8 cellular contexts compared by ENCODE assay signal in the genomic region with DNA sequence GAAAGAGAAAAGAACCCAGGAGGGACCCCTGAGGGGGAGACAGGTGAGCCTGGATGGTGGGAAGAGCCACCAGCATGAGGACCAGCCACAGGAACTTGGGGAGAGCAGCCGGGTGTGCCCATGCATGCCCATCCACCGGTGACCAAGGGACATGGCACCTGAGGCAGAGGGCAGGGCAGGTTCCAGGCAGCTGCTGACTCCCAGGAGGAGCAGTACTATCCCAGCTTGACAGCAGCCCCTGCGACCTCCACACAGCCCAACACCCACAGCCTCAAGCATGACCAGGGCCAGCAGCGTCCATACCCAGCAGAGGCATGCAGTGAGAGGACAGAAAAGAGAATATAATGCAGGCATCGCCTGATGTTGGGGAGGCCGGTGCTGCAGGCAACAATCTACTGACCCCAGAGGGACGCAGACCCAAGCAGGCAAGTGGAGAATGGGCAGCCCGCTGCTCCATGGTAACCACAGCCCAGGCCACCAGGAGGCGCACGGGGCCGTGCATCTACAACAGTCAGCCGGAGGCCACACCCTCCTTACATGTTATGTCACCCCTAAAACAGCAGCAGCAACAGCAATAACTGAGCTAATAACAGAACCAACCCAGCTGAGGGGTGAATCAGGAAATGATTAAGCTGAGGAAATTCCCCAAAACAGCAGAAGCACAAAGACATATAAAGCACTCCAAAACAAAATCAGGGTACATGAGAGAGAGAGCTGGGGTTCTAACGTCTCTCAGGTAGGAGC. TPM values are rescaled to one million over a fixed set of nuclear protein-coding genes. Genes with fewer than 3 reads are reported as not detected.
A peak's percentile ranks its signal among the peaks of the same experiment; 100 is the strongest.
DNase-seq lines count a peak whose midpoint lies in the region; ATAC-seq and TF ChIP-seq lines count a peak whose summit lies in the region.

No MANE protein-coding gene starts in this region.

- H3K4me3 ChIP-seq in HL-60 (replicated peaks; ENCODE audit: insufficient read depth, low read length) = no peak overlapping the region

- no TSS peak for BruUV-seq in Calu3 (replicated peaks; lab: Mats Ljungman, UMichigan)

- H3K36me3 Mint-ChIP-seq in Calu3 (ENCODE audit: insufficient read depth, unreplicated experiment) = peaks cover 21% of the 10 kb centered on the region
- H3K36me3 Mint-ChIP-seq in activated naive CD8-positive, alpha-beta T cell treated with anti-CD3 and anti-CD28 coated beads, Interleukin-2, amount 50 U/mL, for 24 hours (ENCODE audit: low read depth) = no peaks in the 10 kb centered on the region

- DNase-seq in Calu3 (peak; percentile 90), HL-60 (ENCODE audit: low read depth in 1 of 2, low spot score in 1 of 2) (peak; percentile 43 to 87), T-helper 1 cell (peak; percentile 60 to 83 (median 76)), left ventricle myocardium superior (peak; percentile 91), sciatic nerve (ENCODE audit: low spot score) (peak; percentile 86), NCI-H345 treated with DMSO at 0.1 percent for 48 hours (lab: John Stamatoyannopoulos, UW; ENCODE audit: unreplicated experiment) (no peak)
- DNase-seq in activated naive CD8-positive, alpha-beta T cell treated with anti-CD3 and anti-CD28 coated beads, Interleukin-2, amount 50 U/mL, for 24 hours = peak; percentile 84

- no peaks in the 10 kb centered on the region for H3K27me3 ChIP-seq in HL-60 (ENCODE audit: insufficient read depth, poor library complexity, severe bottlenecking)

- H3K27me3 Mint-ChIP-seq in Calu3 (ENCODE audit: unreplicated experiment) = no peaks in the 10 kb centered on the region
- H3K27me3 Mint-ChIP-seq in activated naive CD8-positive, alpha-beta T cell treated with anti-CD3 and anti-CD28 coated beads, Interleukin-2, amount 50 U/mL, for 24 hours = no peaks in the 10 kb centered on the region

- H3K4me3 Mint-ChIP-seq in Calu3 (ENCODE audit: low read depth, unreplicated experiment) = no peak overlapping the region
- peak overlapping the region; percentile 24 for H3K4me3 Mint-ChIP-seq in activated naive CD8-positive, alpha-beta T cell treated with anti-CD3 and anti-CD28 coated beads, Interleukin-2, amount 50 U/mL, for 24 hours

- H3K27ac ChIP-seq in HL-60 (replicated peaks) = no peak overlapping the region

- ATAC-seq in GM21367 (IDR thresholded peaks at IDR 0.05; ENCODE audit: unreplicated experiment) (peak; percentile 86), left ventricle myocardium superior (peak; percentile 96), sciatic nerve (peak; percentile 94)
- peak; percentile 95 for ATAC-seq in activated naive CD8-positive, alpha-beta T cell treated with anti-CD3 and anti-CD28 coated beads, Interleukin-2, amount 50 U/mL, for 24 hours

- peak overlapping the region; percentile 20 for H3K27ac Mint-ChIP-seq in Calu3 (ENCODE audit: unreplicated experiment)
- peak overlapping the region; percentile 25 for H3K27ac Mint-ChIP-seq in activated naive CD8-positive, alpha-beta T cell treated with anti-CD3 and anti-CD28 coated beads, Interleukin-2, amount 50 U/mL, for 24 hours

- peaks cover 12% of the 10 kb centered on the region for H3K4me1 Mint-ChIP-seq in Calu3 (ENCODE audit: low read depth, unreplicated experiment)
- H3K4me1 Mint-ChIP-seq in activated naive CD8-positive, alpha-beta T cell treated with anti-CD3 and anti-CD28 coated beads, Interleukin-2, amount 50 U/mL, for 24 hours = peaks cover 15% of the 10 kb centered on the region

- CTCF ChIA-PET in Calu3 (lab: Charles Lee) = interaction anchor here (0.6 to 2.5 kb wide), 9 partner anchors 14 to 326 kb away, joined by 3 to 14 read pairs (median 5); a partner anchor contains a TSS

- intact Hi-C loops in Calu3 (cut with micrococcal nuclease; ENCODE audit: unreplicated experiment) (no loop called here), left ventricle myocardium superior (cut with micrococcal nuclease) (no loop called here), sciatic nerve (cut with DNase I) (no loop called here)

- TF ChIP-seq CTCF in Calu3 (IDR thresholded peaks at IDR 0.05; ENCODE audit: unreplicated experiment) (peak; percentile 91), HL-60 (IDR thresholded peaks at IDR 0.05; ENCODE audit: insufficient read depth, low read length) (peak; percentile 97)

- H3K9me3 Mint-ChIP-seq in Calu3 (ENCODE audit: low read depth, unreplicated experiment) = no peaks in the 10 kb centered on the region
- no peaks in the 10 kb centered on the region for H3K9me3 Mint-ChIP-seq in activated naive CD8-positive, alpha-beta T cell treated with anti-CD3 and anti-CD28 coated beads, Interleukin-2, amount 50 U/mL, for 24 hours

RNA-seq across cellular contexts. Expression of a gene that starts 44.1 kb away (rescaled TPM):
- 34.9 and 38.2 TPM in 2 replicates for total RNA-seq in Calu3 (2022)
- 5.1 TPM for total RNA-seq in left ventricle myocardium superior
- total RNA-seq in sciatic nerve = 30.7 TPM

RNA-seq across cellular contexts. Expression of a gene that starts 46.4 kb away (rescaled TPM):
- total RNA-seq in Calu3 (2022) = 5.1 and 8.5 TPM in 2 replicates
- 13.2 TPM for total RNA-seq in left ventricle myocardium superior
- 4.5 TPM for total RNA-seq in sciatic nerve

RNA-seq across cellular contexts. Expression of a gene that starts 54.6 kb away (rescaled TPM):
- total RNA-seq in Calu3 (2022) = 80.6 and 82.9 TPM in 2 replicates
- total RNA-seq in left ventricle myocardium superior = 105 TPM
- total RNA-seq in sciatic nerve = 38.8 TPM
